In genomic region chr14:74133833-74134481, GRCh38 we compare ENCODE assay signal across 15 cellular contexts. TPM values are rescaled to one million over a fixed set of nuclear protein-coding genes. Genes with fewer than 3 reads are reported as not detected.
DNase-seq lines count a peak whose midpoint lies in the region; ATAC-seq, FAIRE-seq and TF ChIP-seq lines count a peak whose summit lies in the region.
"Had no signal": no experiment of that assay in that cellular context is flagged by ENCODE, and none has a peak within 500 bp of the region (broad histone marks: within the 10 kb centered on the region; RNA-seq: fewer than 3 reads in every experiment).

No MANE protein-coding gene starts in this region.

- H3K9me3 Mint-ChIP-seq in CD14-positive monocyte = no peaks in the 10 kb centered on the region
- no peaks in the 10 kb centered on the region for H3K9me3 Mint-ChIP-seq in activated CD8-positive, alpha-beta T cell treated with anti-CD3 and anti-CD28 coated beads, Interleukin-2, amount 10 ng/mL, durations not matched to agents 7 days and 5 days (ENCODE audit: insufficient read depth)
- H3K9me3 Mint-ChIP-seq: activated T-helper 2 cell treated with anti-CD3 and anti-CD28 coated beads, Interferon-gamma antibody, Interleukin-2, Interleukin-4, amounts not matched to agents 10 μg/mL and 5 μg/mL and 100 μg/mL, durations not matched to agents 14 hours and 24 hours and 36 hours; naive thymus-derived CD8-positive, alpha-beta T cell had no signal

- H3K4me1 ChIP-seq in right lobe of liver = peaks cover 0 to 39% (median 15%) of the 10 kb centered on the region in 4 donors

- CTCF ChIA-PET in activated CD8-positive, alpha-beta T cell treated with anti-CD3 and anti-CD28 coated beads, Interleukin-2, amount 10 ng/mL, durations not matched to agents 7 days and 5 days (lab: Charles Lee) = interaction anchor here (1.1 to 1.6 kb wide), 2 partner anchors 12 to 22 kb away, joined by 3 to 4 read pairs; no protein-coding TSS in a partner anchor

- no peaks in the 10 kb centered on the region for H3K9me3 ChIP-seq in right lobe of liver

- POLR2A ChIA-PET in activated CD8-positive, alpha-beta T cell treated with anti-CD3 and anti-CD28 coated beads, Interleukin-2, amount 10 ng/mL, durations not matched to agents 7 days and 5 days (lab: Charles Lee) = no interaction called here

- no peak for TF ChIP-seq CTCF in CD14-positive monocyte (IDR thresholded peaks at IDR 0.05)
- TF ChIP-seq CTCF in right lobe of liver (IDR thresholded peaks at IDR 0.05) = no peak

- H3K27ac Mint-ChIP-seq in CD14-positive monocyte = peak overlapping the region in 6 of 7 donors; percentile 46 to 81 (median 66)
- H3K27ac Mint-ChIP-seq in activated CD8-positive, alpha-beta T cell treated with anti-CD3 and anti-CD28 coated beads, Interleukin-2, amount 10 ng/mL, durations not matched to agents 7 days and 5 days = peak overlapping the region; percentile 2
- H3K27ac Mint-ChIP-seq: activated T-helper 2 cell treated with anti-CD3 and anti-CD28 coated beads, Interferon-gamma antibody, Interleukin-2, Interleukin-4, amounts not matched to agents 10 μg/mL and 5 μg/mL and 100 μg/mL, durations not matched to agents 14 hours and 24 hours and 36 hours had no signal

- no peaks in the 10 kb centered on the region for H3K27me3 Mint-ChIP-seq in CD14-positive monocyte (ENCODE audit: low read depth in 3 of 3)
- no peaks in the 10 kb centered on the region for H3K27me3 Mint-ChIP-seq in activated CD8-positive, alpha-beta T cell treated with anti-CD3 and anti-CD28 coated beads, Interleukin-2, amount 10 ng/mL, durations not matched to agents 7 days and 5 days (ENCODE audit: low read depth)
- H3K27me3 Mint-ChIP-seq: naive thymus-derived CD8-positive, alpha-beta T cell had no signal

- no peak for TF ChIP-seq POLR2A in GM12892 (IDR thresholded peaks at IDR 0.05; ENCODE audit: low read depth, low read length)
- TF ChIP-seq POLR2A in right lobe of liver (IDR thresholded peaks at IDR 0.05) = peak; percentile 35

- intact Hi-C loops in CD14-positive monocyte (cut with micrococcal nuclease) (no loop called here), right lobe of liver (cut with DNase I) (no loop called here), head of caudate nucleus (cut with DNase I) (no loop called here)

- peak overlapping the region; percentile 61 to 94 (median 93) for H3K27ac ChIP-seq in right lobe of liver

- DNase-seq in CD14-positive monocyte (ENCODE audit: low spot score) (no peak), GM12892 (ENCODE audit: insufficient read length) (no peak), right lobe of liver (no peak), NCI-H1930 (lab: John Stamatoyannopoulos, UW) (no peak), head of caudate nucleus (no peak)
- DNase-seq in activated CD8-positive, alpha-beta T cell treated with anti-CD3 and anti-CD28 coated beads, Interleukin-2, amount 10 ng/mL, durations not matched to agents 7 days and 5 days = no peak
- DNase-seq: activated CD4-positive, alpha-beta T cell treated with anti-CD3 and anti-CD28 coated beads for 1 hour; effector CD8-positive, alpha-beta T cell; naive thymus-derived CD8-positive, alpha-beta T cell; NCI-H2107 had no signal

- H3K36me3 ChIP-seq in right lobe of liver = no peaks in the 10 kb centered on the region

- peaks cover under 1 to 4% of the 10 kb centered on the region in 2 donors for H3K36me3 Mint-ChIP-seq in CD14-positive monocyte
- H3K36me3 Mint-ChIP-seq in activated CD8-positive, alpha-beta T cell treated with anti-CD3 and anti-CD28 coated beads, Interleukin-2, amount 10 ng/mL, durations not matched to agents 7 days and 5 days (ENCODE audit: low read depth) = peaks cover 3% of the 10 kb centered on the region

- H3K4me3 Mint-ChIP-seq in CD14-positive monocyte = peak overlapping the region in 1 of 2 donors; percentile 46
- no peak overlapping the region for H3K4me3 Mint-ChIP-seq in activated CD8-positive, alpha-beta T cell treated with anti-CD3 and anti-CD28 coated beads, Interleukin-2, amount 10 ng/mL, durations not matched to agents 7 days and 5 days

- H3K27me3 ChIP-seq in right lobe of liver = no peaks in the 10 kb centered on the region

- peak overlapping the region in 2 of 3 donors; percentile 19 to 34 for H3K4me3 ChIP-seq in right lobe of liver

- WGBS in right lobe of liver (ENCODE audit: insufficient coverage, low coverage, low lambda C conversion rate, missing lambda C conversion rate) = 20% methylated on average over 3 of the region's 3 CpGs

- ATAC-seq in activated CD8-positive, alpha-beta T cell treated with anti-CD3 and anti-CD28 coated beads, Interleukin-2, amount 10 ng/mL, durations not matched to agents 7 days and 5 days = no peak
- peak; percentile 84 to 94 (median 90) for ATAC-seq in right lobe of liver
- ATAC-seq in GM19452 (IDR thresholded peaks at IDR 0.05; ENCODE audit: unreplicated experiment) = no peak
- no peak for ATAC-seq in HG03342 (IDR thresholded peaks at IDR 0.05; ENCODE audit: unreplicated experiment)

- H3K4me1 Mint-ChIP-seq in CD14-positive monocyte = peaks cover 39% of the 10 kb centered on the region
- H3K4me1 Mint-ChIP-seq in activated CD8-positive, alpha-beta T cell treated with anti-CD3 and anti-CD28 coated beads, Interleukin-2, amount 10 ng/mL, durations not matched to agents 7 days and 5 days (ENCODE audit: low read depth) = peaks cover 20% of the 10 kb centered on the region

- peak; percentile 33 for FAIRE-seq in GM12892 (lab: Jason Lieb, UNC)
- FAIRE-seq: frontal cortex, G401.6 had no signal

RNA-seq across cellular contexts. Expression of gene LIN52, which starts 49.2 kb away (rescaled TPM):
- 1 to 10 TPM; 4.8 to 7.2 TPM for polyA plus RNA-seq in CD14-positive monocyte
- polyA plus RNA-seq in GM12892 (2012; ENCODE audit: missing spikeins) = 9.7 TPM
- 10 to 100 TPM; 14.9 to 15.2 TPM for total RNA-seq in activated CD8-positive, alpha-beta T cell treated with anti-CD3 and anti-CD28 coated beads, Interleukin-2, amount 10 ng/mL, durations not matched to agents 7 days and 5 days
- 10 to 100 TPM in 1 of 6 experiments, 1 to 10 TPM in 5; 2.3 to 59.5 (median 4.8) TPM for total RNA-seq in right lobe of liver

RNA-seq across cellular contexts. Expression of gene ALDH6A1, which starts 49.7 kb away (rescaled TPM):
- polyA plus RNA-seq in CD14-positive monocyte = 10 to 100 TPM in 1 of 2 donors, 1 to 10 TPM in 1; 8.8 to 15.1 TPM
- 8.9 TPM for polyA plus RNA-seq in GM12892 (2012; ENCODE audit: missing spikeins)
- total RNA-seq in activated CD8-positive, alpha-beta T cell treated with anti-CD3 and anti-CD28 coated beads, Interleukin-2, amount 10 ng/mL, durations not matched to agents 7 days and 5 days = 10 to 100 TPM; 13.0 to 14.2 TPM
- 100 to 1,000 TPM in 5 of 6 experiments, 10 to 100 TPM in 1; 99.1 to 449 (median 221) TPM for total RNA-seq in right lobe of liver

Comparison
In these comparisons a context has a peak if more than half of its experiments do, and no peak if none do; other contexts are left out.
1. ATAC-seq: peak in right lobe of liver (4 of 4); none in activated CD8-positive, alpha-beta T cell treated with anti-CD3 and anti-CD28 coated beads, Interleukin-2, amount 10 ng/mL, durations not matched to agents 7 days and 5 days (single experiment), GM19452 (single experiment) and HG03342 (single experiment).
2. RNA of gene ALDH6A1, which starts 49.7 kb away (total RNA-seq): 99.1 to 449 TPM in right lobe of liver; 13.0 to 14.2 TPM in activated CD8-positive, alpha-beta T cell treated with anti-CD3 and anti-CD28 coated beads, Interleukin-2, amount 10 ng/mL, durations not matched to agents 7 days and 5 days; every median in the first group is over 4 times any median in the second.